8 cellular contexts compared by ENCODE assay signal in genomic region chrX:153599192-153600031, GRCh38. TPM values are rescaled to one million over a fixed set of nuclear protein-coding genes. Genes with fewer than 3 reads are reported as not detected.
DNase-seq lines count a peak whose midpoint lies in the region; ATAC-seq and TF ChIP-seq lines count a peak whose summit lies in the region.

No MANE protein-coding gene starts in this region.

- H3K9me3 ChIP-seq in DND-41 (ENCODE audit: insufficient read depth, low read length, severe bottlenecking) (no peaks in the 10 kb centered on the region), GM23248 (ENCODE audit: low read depth) (no peaks in the 10 kb centered on the region), Karpas-422 (ENCODE audit: low read length) (no peaks in the 10 kb centered on the region), neural progenitor cell (ENCODE audit: low read depth) (no peaks in the 10 kb centered on the region), stomach (peaks cover 0 to 16% (median 4%) of the 10 kb centered on the region in 4 donors)

- peak; percentile 88 for ATAC-seq in DND-41 (ENCODE audit: insufficient read depth, low read depth)

- 0 to 2% methylated on average over 22 to 38 of the region's 79 CpGs for WGBS in GM23248 (ENCODE audit: low coverage in 1 of 2, low lambda C conversion rate in 2 of 2, missing lambda C conversion rate in 2 of 2), 2 experiments
- WGBS in stomach, 5 donors: 1 to 32% (median 4%) methylated on average over 12 to 63 of the region's 79 CpGs

- H3K9ac ChIP-seq in DND-41 (ENCODE audit: low read depth, low read length) (peak overlapping the region; percentile 65), GM23248 (peak overlapping the region; percentile 80), Karpas-422 (ENCODE audit: low read length) (peak overlapping the region; percentile 76), neural progenitor cell (peak overlapping the region; percentile 36)

- H3K4me3 Mint-ChIP-seq in neural progenitor cell: peak overlapping the region; percentile 85

- H3K27me3 ChIP-seq in DND-41 (ENCODE audit: insufficient read depth, low read length, poor library complexity) (no peaks in the 10 kb centered on the region), GM23248 (replicated peaks; ENCODE audit: insufficient read depth) (no peaks in the 10 kb centered on the region), Karpas-422 (ENCODE audit: low read length) (no peaks in the 10 kb centered on the region), neural progenitor cell (no peaks in the 10 kb centered on the region), stomach (no peaks in the 10 kb centered on the region)

- peaks cover 17% of the 10 kb centered on the region for H3K4me1 Mint-ChIP-seq in neural progenitor cell

- in situ Hi-C loops in GM23248 (cut with MboI): no loop called here

- H3K27ac ChIP-seq in DND-41 (ENCODE audit: low read length) (peak overlapping the region; percentile 64), GM23248 (no peak overlapping the region), Karpas-422 (ENCODE audit: low read length) (no peak overlapping the region), neural progenitor cell (no peak overlapping the region), stomach (peak overlapping the region; percentile 61 to 82 (median 70))

- TF ChIP-seq POLR2A in Raji (IDR thresholded peaks at IDR 0.05; ENCODE audit: insufficient read depth, low read depth, low read length): peak; percentile 25
- TF ChIP-seq POLR2A in stomach (IDR thresholded peaks at IDR 0.05): no peak

- H3K36me3 ChIP-seq in DND-41 (ENCODE audit: insufficient read depth, low read length) (peaks cover 19% of the 10 kb centered on the region), GM23248 (ENCODE audit: low read depth) (no peaks in the 10 kb centered on the region), Karpas-422 (ENCODE audit: insufficient read depth, low read length) (no peaks in the 10 kb centered on the region), neural progenitor cell (no peaks in the 10 kb centered on the region), stomach (peaks cover 0 to 18% (median 13%) of the 10 kb centered on the region in 4 donors)

- H3K9me2 ChIP-seq in GM23248 (ENCODE audit: insufficient read depth) (no peaks in the 10 kb centered on the region), Karpas-422 (replicated peaks; ENCODE audit: insufficient read depth, low read length) (no peaks in the 10 kb centered on the region)

- TF ChIP-seq EP300 in stomach (IDR thresholded peaks at IDR 0.05): no peak

- H3K79me2 ChIP-seq in DND-41 (ENCODE audit: insufficient read depth, low read length): peaks cover 24% of the 10 kb centered on the region
- peaks cover 26% of the 10 kb centered on the region for H3K79me2 ChIP-seq in GM23248 (ENCODE audit: insufficient read depth)
- H3K79me2 ChIP-seq in Karpas-422 (ENCODE audit: low read length): peaks cover 17% of the 10 kb centered on the region
- H3K79me2 ChIP-seq in neural progenitor cell (ENCODE audit: low read depth): peaks cover 20% of the 10 kb centered on the region

- H3K9me3 Mint-ChIP-seq in neural progenitor cell: peaks cover 47% of the 10 kb centered on the region

- H3K27ac Mint-ChIP-seq in neural progenitor cell: no peak overlapping the region

- H3K4me3 ChIP-seq in DND-41 (ENCODE audit: low read depth in 1 of 2, low read length in 2 of 2) (peak overlapping the region; percentile 26 to 65; a peak in 3 of 4 replicates), GM23248 (peak overlapping the region; percentile 80), Karpas-422 (ENCODE audit: low read length) (peak overlapping the region; percentile 71), foreskin fibroblast (ENCODE audit: low read depth in 1 of 2, low read length in 2 of 2) (peak overlapping the region; percentile 64 to 76), neural progenitor cell (peak overlapping the region; percentile 71), stomach (peak overlapping the region; percentile 49 to 90 (median 62))

- H3F3A ChIP-seq in GM23248 (ENCODE audit: insufficient read depth) (no peaks in the 10 kb centered on the region), neural progenitor cell (ENCODE audit: low read depth) (no peaks in the 10 kb centered on the region)

- H3K36me3 Mint-ChIP-seq in neural progenitor cell: peaks cover 8% of the 10 kb centered on the region

- peaks cover 15% of the 10 kb centered on the region for H3K27me3 Mint-ChIP-seq in neural progenitor cell (ENCODE audit: insufficient read depth, low read depth)

- DNase-seq in DND-41 (peak; percentile 86), GM23248 (peak; percentile 90), Karpas-422 (peak; percentile 94), activated gamma-delta T cell (lab: John Stamatoyannopoulos, UW) (peak; percentile 81), foreskin fibroblast (peak; percentile 86 to 95), neural progenitor cell (ENCODE audit: low spot score) (peak; percentile 93), stomach (peak; percentile 90)

- TF ChIP-seq CTCF in DND-41 (IDR thresholded peaks at IDR 0.05; ENCODE audit: borderline replicate concordance, extremely low read depth, low read length, poor library complexity, severe bottlenecking): no peak
- TF ChIP-seq CTCF in foreskin fibroblast (IDR thresholded peaks at IDR 0.05; ENCODE audit: low read depth, low read length): no peak
- TF ChIP-seq CTCF in neural progenitor cell (IDR thresholded peaks at IDR 0.05): no peak
- TF ChIP-seq CTCF in stomach (IDR thresholded peaks at IDR 0.05): no peak

- H2AFZ ChIP-seq in DND-41 (ENCODE audit: low read depth, low read length) (peak overlapping the region; percentile 73), GM23248 (peak overlapping the region; percentile 87), Karpas-422 (ENCODE audit: low read length) (no peak overlapping the region; the same call in 1 of the 2 replicates), neural progenitor cell (replicated peaks) (peak overlapping the region; percentile 69)

- peak overlapping the region; percentile 76 for H3K4me2 ChIP-seq in DND-41 (ENCODE audit: insufficient read depth, low read length)
- H3K4me2 ChIP-seq in GM23248 (ENCODE audit: unreplicated experiment): peak overlapping the region; percentile 76
- H3K4me2 ChIP-seq in Karpas-422 (ENCODE audit: low read depth, low read length, poor library complexity, severe bottlenecking): peak overlapping the region; percentile 78
- H3K4me2 ChIP-seq in neural progenitor cell: peak overlapping the region; percentile 70

- H3K4me1 ChIP-seq in DND-41 (ENCODE audit: insufficient read depth, low read length) (peaks cover 31% of the 10 kb centered on the region), GM23248 (ENCODE audit: insufficient read depth) (no peaks in the 10 kb centered on the region), Karpas-422 (ENCODE audit: low read length) (peaks cover 31% of the 10 kb centered on the region), neural progenitor cell (no peaks in the 10 kb centered on the region), stomach (peaks cover 4 to 27% (median 17%) of the 10 kb centered on the region in 4 donors)

- H4K20me1 ChIP-seq in DND-41 (ENCODE audit: insufficient read depth, low read length): peaks cover 16% of the 10 kb centered on the region; the same call in 1 of the 2 replicates
- no peaks in the 10 kb centered on the region for H4K20me1 ChIP-seq in GM23248 (ENCODE audit: insufficient read depth)
- H4K20me1 ChIP-seq in Karpas-422 (ENCODE audit: insufficient read depth, low read depth, low read length): peaks cover 22% of the 10 kb centered on the region; the same call in 1 of the 2 replicates
- peaks cover 5% of the 10 kb centered on the region for H4K20me1 ChIP-seq in neural progenitor cell (ENCODE audit: low read depth)

- intact Hi-C loops in stomach (cut with DNase I; ENCODE audit: low total_unique reads): no loop called here

RNA-seq across cellular contexts. Expression of gene CCNQ, which starts 0.5 kb away (rescaled TPM):
- total RNA-seq in GM23248 (2014; rRNA removed; shearing (Covaris generic)): 34.7 and 45.5 TPM in 2 replicates
- polyA plus RNA-seq in GM23248 (2016; fragmentation: Nextera tagmentation; extraction: Ambion mirVana): 29.1 and 34.5 TPM in 2 replicates
- total RNA-seq in Karpas-422 (2014; rRNA removed; shearing (Covaris generic); ENCODE audit: low replicate concordance): 29.1 and 55.4 TPM in 2 replicates
- total RNA-seq in neural progenitor cell (ENCODE audit: low replicate concordance): 15.2 and 22.2 TPM in 2 replicates
- total RNA-seq in stomach: 10 to 100 TPM in 3 of 5 donors, under 1 TPM in 1, not detected in 1; 0.58 to 55.4 (median 17.0) TPM
- 10 to 100 TPM; 26.2 to 36.5 (median 32.2) TPM for polyA plus RNA-seq in stomach

RNA-seq across cellular contexts. Expression of gene DUSP9, which starts 47.6 kb away (rescaled TPM):
- total RNA-seq in GM23248 (2014; rRNA removed; shearing (Covaris generic)): not detected in 2 replicates
- polyA plus RNA-seq in GM23248 (2016; fragmentation: Nextera tagmentation; extraction: Ambion mirVana) (not detected in 2 replicates), stomach (under 1 TPM in 1 of 3 donors, not detected in 2; 0.25 TPM)
- total RNA-seq in Karpas-422 (2014; rRNA removed; shearing (Covaris generic); ENCODE audit: low replicate concordance): not detected in 2 replicates
- total RNA-seq in neural progenitor cell (ENCODE audit: low replicate concordance) (0.21 and 2.0 TPM in 2 replicates), stomach (under 1 TPM in 1 of 5 donors, not detected in 4; 0.18 TPM)

Comparison
In these comparisons a context has a peak if more than half of its experiments do, and no peak if none do; other contexts are left out.
1. H3K27ac ChIP-seq: peak in DND-41 (single experiment) and stomach (5 of 5); none in GM23248 (single experiment), Karpas-422 (single experiment) and neural progenitor cell (single experiment).
2. Peak in every context shown above with its lines, with median percentiles within 50 percentile points of each other: DNase-seq, H3K4me2 ChIP-seq, H3K4me3 ChIP-seq and H3K9ac ChIP-seq.